9 cellular contexts compared by ENCODE assay signal in genomic region chr20:38418509-38419204, GRCh38. TPM values are rescaled to one million over a fixed set of nuclear protein-coding genes. Genes with fewer than 3 reads are reported as not detected.
DNase-seq lines count a peak whose midpoint lies in the region; ATAC-seq, FAIRE-seq and TF ChIP-seq lines count a peak whose summit lies in the region.
"Had no signal": no experiment of that assay in that cellular context is flagged by ENCODE, and none has a peak within 500 bp of the region (broad histone marks: within the 10 kb centered on the region; RNA-seq: fewer than 3 reads in every experiment).

No MANE protein-coding gene starts in this region.

- ATAC-seq in GM23338, result peak; percentile 35

- H4K20me1 ChIP-seq in GM23338 (replicated peaks; ENCODE audit: insufficient read depth), result peaks cover 42% of the 10 kb centered on the region

- H3K4me3 Mint-ChIP-seq in GM23338, result no peak overlapping the region

- H3K4me1 Mint-ChIP-seq in GM23338, result peaks cover 19% of the 10 kb centered on the region

- H3K36me3 ChIP-seq in GM23338 (ENCODE audit: insufficient read depth), result peaks cover 46% of the 10 kb centered on the region

- H3F3A ChIP-seq in GM23338 (replicated peaks; ENCODE audit: low read depth), result peaks cover 37% of the 10 kb centered on the region

- H3K9me2 ChIP-seq in GM23338 (ENCODE audit: insufficient read depth), result no peaks in the 10 kb centered on the region

- in situ Hi-C loops in SK-MEL-5 (cut with HindIII; ENCODE audit: low pct_unique_long_range_greater_than_20kb, low sequenced_read_pairs), result no loop called here

- no peak for TF ChIP-seq CTCF in GM23338 (conservative IDR thresholded peaks at IDR 0.05; ENCODE audit: low read depth in 2 of 2)
- no peak for TF ChIP-seq CTCF in D721Med (IDR thresholded peaks at IDR 0.05; ENCODE audit: insufficient read depth, missing control alignments)

- H3K27ac Mint-ChIP-seq in GM23338, result peak overlapping the region; percentile 51; the same call in 1 of the 2 replicates

- H3K79me2 ChIP-seq in GM23338 (replicated peaks; ENCODE audit: insufficient read depth), result peaks cover 17% of the 10 kb centered on the region

- H3K27me3 ChIP-seq in GM23338 (ENCODE audit: insufficient read depth), result no peaks in the 10 kb centered on the region

- peaks cover 82% of the 10 kb centered on the region for H3K36me3 Mint-ChIP-seq in GM23338 (ENCODE audit: low read depth)

- no peaks in the 10 kb centered on the region for H3K9me3 Mint-ChIP-seq in GM23338

- peaks cover 16% of the 10 kb centered on the region for H3K4me1 ChIP-seq in GM23338 (ENCODE audit: insufficient read depth)

- H3K27ac ChIP-seq in GM23338 (ENCODE audit: low read depth), result peak overlapping the region; percentile 80; the same call in 1 of the 2 replicates
- H3K27ac ChIP-seq: VCaP had no signal

- DNase-seq in GM23338 (ENCODE audit: low spot score), result no peak
- peak; percentile 28 for DNase-seq in SK-MEL-5 (ENCODE audit: low read depth, low spot score)
- peak; percentile 62 for DNase-seq in globus pallidus (ENCODE audit: low spot score)
- DNase-seq in renal cortical epithelial cell (ENCODE audit: low read depth), result peak; percentile 10
- DNase-seq in D721Med (ENCODE audit: insufficient read length, low spot score), result no peak
- no peak for DNase-seq in AML-193 (lab: John Stamatoyannopoulos, UW)
- DNase-seq in GOT3 (lab: John Stamatoyannopoulos, UW), result no peak
- DNase-seq: NCI-H2171 treated with DMSO at 0.1 percent for 48 hours had no signal

- H3K27me3 Mint-ChIP-seq in GM23338 (ENCODE audit: insufficient read depth, low read depth, poor library complexity), result peaks cover 13% of the 10 kb centered on the region

- H3K4me2 ChIP-seq in GM23338, result no peak overlapping the region

- no peak for FAIRE-seq in D721Med (lab: Jason Lieb, UNC)

- H2AFZ ChIP-seq in GM23338, result no peak overlapping the region

- H3K4me3 ChIP-seq in GM23338, result no peak overlapping the region

TF ChIP-seq in GM23338, 12 proteins besides CTCF, POLR2A, EP300 and RAD21:
- TF ChIP-seq POLR2AphosphoS5 (IDR thresholded peaks at IDR 0.05; ENCODE audit: low read depth), result peak; percentile 39; the same call in 1 of the 2 replicates
- no peak for TF ChIP-seq JUNB (IDR thresholded peaks at IDR 0.05; ENCODE audit: unreplicated experiment)

RNA-seq across cellular contexts. Expression of gene SNHG17, which starts 16.5 kb away (rescaled TPM):
- total RNA-seq in GM23338 (2014; rRNA removed; shearing (Covaris generic)), result 22.2 and 25.4 TPM in 2 replicates
- 76.1 and 80.1 TPM in 2 replicates for polyA plus RNA-seq in GM23338 (2016; fragmentation: Nextera tagmentation; extraction: Ambion mirVana)
- total RNA-seq in SK-MEL-5 (2014; rRNA removed; shearing (Covaris generic)), result 14.6 and 17.3 TPM in 2 replicates
- polyA plus RNA-seq in SK-MEL-5 (2015; cell fraction: cytosol; rRNA removed), result 17.9 and 22.2 TPM in 2 replicates
- 210 and 231 TPM in 2 replicates for polyA plus RNA-seq in SK-MEL-5 (2015; cell fraction: nucleus; rRNA removed)
- total RNA-seq in renal cortical epithelial cell, result 8.0 and 9.3 TPM in 2 replicates

RNA-seq across cellular contexts. Expression of gene RALGAPB, which starts 54.0 kb away (rescaled TPM):
- 39.1 and 40.4 TPM in 2 replicates for total RNA-seq in GM23338 (2014; rRNA removed; shearing (Covaris generic))
- polyA plus RNA-seq in GM23338 (2016; fragmentation: Nextera tagmentation; extraction: Ambion mirVana), result 7.7 and 10.2 TPM in 2 replicates
- total RNA-seq in SK-MEL-5 (2014; rRNA removed; shearing (Covaris generic)), result 20.1 and 21.2 TPM in 2 replicates
- polyA plus RNA-seq in SK-MEL-5 (2015; cell fraction: cytosol; rRNA removed), result 20.5 and 27.4 TPM in 2 replicates
- 78.1 and 81.2 TPM in 2 replicates for polyA plus RNA-seq in SK-MEL-5 (2015; cell fraction: nucleus; rRNA removed)
- 23.3 and 48.4 TPM in 2 replicates for total RNA-seq in renal cortical epithelial cell

Comparison
In these comparisons a context has a peak if more than half of its experiments do, and no peak if none do; other contexts are left out.
1. DNase-seq: peak in SK-MEL-5 (single experiment), globus pallidus (single experiment) and renal cortical epithelial cell (single experiment); none in GM23338 (single experiment), D721Med (single experiment), AML-193 (0 of 2) and GOT3 (single experiment).